Comparison of ENCODE assay signal across 31 cellular contexts in genomic region chr5:136375920-136376319, GRCh38. TPM values are rescaled to one million over a fixed set of nuclear protein-coding genes. Genes with fewer than 3 reads are reported as not detected.
A peak's percentile ranks its signal among the peaks of the same experiment; 100 is the strongest.
DNase-seq lines count a peak whose midpoint lies in the region; ATAC-seq and TF ChIP-seq lines count a peak whose summit lies in the region.
"Had no signal": no experiment of that assay in that cellular context is flagged by ENCODE, and none has a peak within 500 bp of the region (broad histone marks: within the 10 kb centered on the region; RNA-seq: fewer than 3 reads in every experiment).

No MANE protein-coding gene starts in this region.

- TF ChIP-seq CTCF in HEK293 (tag by site-specific recombination; IDR thresholded peaks at IDR 0.05) (no peak), kidney epithelial cell (IDR thresholded peaks at IDR 0.05; ENCODE audit: insufficient read depth, low read length, poor library complexity, severe bottlenecking) (no peak)

- H3K4me1 ChIP-seq in HEK293 (ENCODE audit: control insufficient read depth, insufficient read depth, low read length): 0 out of 2 replicates have a peak, but pooled peaks cover 3% of the 10 kb centered on the region
- H3K4me1 ChIP-seq: Peyer's patch had no signal

- H3K36me3 ChIP-seq in HEK293 (ENCODE audit: control insufficient read depth in 2 of 2, insufficient read depth in 1 of 2, low read length in 2 of 2) (no peaks in the 10 kb centered on the region), kidney epithelial cell (ENCODE audit: control insufficient read depth, insufficient read depth, low read length) (no peaks in the 10 kb centered on the region)
- H3K36me3 ChIP-seq: Peyer's patch had no signal

- H3K27ac ChIP-seq in HEK293 (ENCODE audit: extremely low read depth, low read depth, low read length): no peak overlapping the region
- H3K27ac ChIP-seq: Peyer's patch had no signal

- H3K27me3 ChIP-seq in kidney epithelial cell (ENCODE audit: control insufficient read depth, insufficient read depth, low read length): no peaks in the 10 kb centered on the region
- H3K27me3 ChIP-seq: Peyer's patch had no signal

- H3K4me3 ChIP-seq in HEK293 (ENCODE audit: low read depth, low read length) (no peak overlapping the region), kidney epithelial cell (ENCODE audit: low read depth, low read length) (no peak overlapping the region)
- H3K4me3 ChIP-seq: Peyer's patch had no signal

- peak; percentile 76 for DNase-seq in DMS153 (lab: John Stamatoyannopoulos, UW)
- DNase-seq in NCI-H69 (lab: John Stamatoyannopoulos, UW): peak; percentile 17
- DNase-seq in kidney epithelial cell (ENCODE audit: low read depth): peak; percentile 21
- DNase-seq in COLO829 (ENCODE audit: low spot score): no peak
- DNase-seq in left cardiac atrium: no peak
- DNase-seq in stimulated activated naive CD4-positive, alpha-beta T cell (lab: John Stamatoyannopoulos, UW): no peak
- DNase-seq: activated CD4-positive, alpha-beta T cell treated with anti-CD3 and anti-CD28 coated beads, Interleukin-2, amount 50 U/mL, for 48 hours; activated CD4-positive, CD25-positive, alpha-beta regulatory T cell treated with anti-CD3 and anti-CD28 coated beads, Interleukin-2, amount 50 U/mL, for 72 hours; activated CD8-positive, alpha-beta memory T cell treated with anti-CD3 and anti-CD28 coated beads, Interleukin-2, amount 50 U/mL, for 4 hours; activated naive CD4-positive, alpha-beta T cell treated with Interleukin-2 at 50 U/mL for 16 hours; CD8-positive, alpha-beta memory T cell; central memory CD4-positive, alpha-beta T cell; endodermal cell; GOT3; KBM-7; MM.1S; NCI-H1105 treated with DMSO at 0.1 percent for 48 hours; NCI-H2081; Peyer's patch; substantia nigra had no signal

- intact Hi-C loops in left cardiac atrium (cut with DNase I): no loop called here

- POLR2A ChIA-PET in HEK293 (lab: Yijun Ruan, JAX): no interaction called here

- ATAC-seq in GM19395 (IDR thresholded peaks at IDR 0.05; ENCODE audit: unreplicated experiment) (no peak), left cardiac atrium (no peak)
- ATAC-seq: left lobe of liver; natural killer cell treated with Interleukin-12 subunit alpha and Interleukin-12 subunit beta and Interleukin-15 and Interleukin-18, amount 100 ng/mL, for 72 hours; stimulated activated effector memory CD8-positive, alpha-beta T cell treated with anti-CD3 and anti-CD28 coated beads, Interleukin-12 subunit alpha, Interleukin-12 subunit beta, amount 100 ng/mL, for 72 hours had no signal

- CTCF ChIA-PET in HEK293 (lab: Yijun Ruan, JAX): interaction anchor here (0.6 to 5.0 kb wide), 8 partner anchors 11 to 394 kb away, joined by 3 to 34 read pairs (median 4); partner anchors contain the start of gene TRPC7

- H3K9me3 ChIP-seq in HEK293 (ENCODE audit: control insufficient read depth, insufficient read depth, low read depth, low read length): no peaks in the 10 kb centered on the region
- H3K9me3 ChIP-seq: Peyer's patch had no signal

TF ChIP-seq in HEK293, 187 proteins besides CTCF, POLR2A, EP300 and RAD21 (continues in another document):
- TF ChIP-seq KLF9 (tag by site-specific recombination; IDR thresholded peaks at IDR 0.05; ENCODE audit: low read depth) (peak; percentile 23; the same call in 1 of the 2 replicates), ZNF426 (tag by site-specific recombination; IDR thresholded peaks at IDR 0.05) (no peak), ZNF169 (tag by site-specific recombination; IDR thresholded peaks at IDR 0.05) (no peak), KLF10 (tag by site-specific recombination; IDR thresholded peaks at IDR 0.05) (no peak; the same call in 1 of the 2 replicates), KLF8 (tag by site-specific recombination; IDR thresholded peaks at IDR 0.05) (0 out of 2 replicates have a peak, but pooled peaks have one; percentile 43), ZNF677 (tag by site-specific recombination; IDR thresholded peaks at IDR 0.05) (no peak), AEBP2 (tag by site-specific recombination; IDR thresholded peaks at IDR 0.05; ENCODE audit: borderline replicate concordance) (no peak), GLI4 (tag by site-specific recombination; IDR thresholded peaks at IDR 0.05) (no peak), ZNF302 (tag by site-specific recombination; IDR thresholded peaks at IDR 0.05; ENCODE audit: low read depth) (no peak), ZBTB7A (tag by site-specific recombination; IDR thresholded peaks at IDR 0.05; ENCODE audit: low read depth) (no peak), ZNF830 (tag by site-specific recombination; IDR thresholded peaks at IDR 0.05; ENCODE audit: low read depth) (no peak), ZNF114 (tag by site-specific recombination; IDR thresholded peaks at IDR 0.05) (no peak), SP7 (tag by site-specific recombination; IDR thresholded peaks at IDR 0.05) (peak; percentile 89), ZNF513 (tag by site-specific recombination; IDR thresholded peaks at IDR 0.05) (peak; percentile 42; the same call in 1 of the 2 replicates), ZSCAN18 (tag by site-specific recombination; IDR thresholded peaks at IDR 0.05) (no peak), HIC1 (tag by site-specific recombination; IDR thresholded peaks at IDR 0.05) (no peak), ZNF341 (tag by site-specific recombination; IDR thresholded peaks at IDR 0.05; ENCODE audit: low read depth) (no peak), ZNF768 (tag by site-specific recombination; IDR thresholded peaks at IDR 0.05) (no peak), ZNF529 (tag by site-specific recombination; IDR thresholded peaks at IDR 0.05; ENCODE audit: insufficient replicate concordance) (no peak), ZNF707 (tag by site-specific recombination; IDR thresholded peaks at IDR 0.05) (no peak), PRDM1 (tag by site-specific recombination; IDR thresholded peaks at IDR 0.05) (no peak), ZNF624 (tag by site-specific recombination; IDR thresholded peaks at IDR 0.05) (no peak)

RNA-seq across cellular contexts. Expression of gene TRPC7, which starts 10.6 kb away (rescaled TPM):
- total RNA-seq in kidney epithelial cell (not detected in 2 replicates), left cardiac atrium (not detected)
- total RNA-seq: activated T-helper 1 cell treated with anti-CD3 and anti-CD28 coated beads, Interleukin-12 subunit alpha, Interleukin-12 subunit beta, Interleukin-2, Interleukin-4 antibody, amounts not matched to agents 30 ng/mL and 10 ng/mL and 1 ng/mL, durations not matched to agents 14 hours and 24 hours and 36 hours; CD8-positive, alpha-beta memory T cell; left lobe of liver; mucosa of gallbladder; natural killer cell treated with Interleukin-12 subunit alpha and Interleukin-12 subunit beta and Interleukin-15 and Interleukin-18, amount 100 ng/mL, for 72 hours; NCI-H460; osteoblast; Peyer's patch; skeletal muscle tissue; T-helper 2 cell treated with Interferon-gamma antibody and Interleukin-4, amounts not matched to agents 100 ng/mL and 5 ng/mL, for 36 hours had no signal

Comparison
In these comparisons a context has a peak if more than half of its experiments do, and no peak if none do; other contexts are left out.
1. DNase-seq: peak in DMS153 (single experiment), NCI-H69 (single experiment) and kidney epithelial cell (single experiment); none in COLO829 (single experiment), left cardiac atrium (single experiment) and stimulated activated naive CD4-positive, alpha-beta T cell (0 of 6).